16 cellular contexts compared by ENCODE assay signal in genomic region chr6:53023323-53023722, GRCh38.
"Had no signal": no experiment of that assay in that cellular context is flagged by ENCODE, and none has a peak within 500 bp of the region (broad histone marks: within the 10 kb centered on the region; RNA-seq: fewer than 3 reads in every experiment).

No MANE protein-coding gene starts in this region.

- DNase-seq: activated CD4-positive, alpha-beta T cell treated with anti-CD3 and anti-CD28 coated beads, Interleukin-2, amount 50 U/mL, for 1 hour; activated naive CD8-positive, alpha-beta T cell treated with anti-CD3 and anti-CD28 coated beads for 36 hours; central memory CD4-positive, alpha-beta T cell; SJCRH30; stimulated activated CD4-positive, alpha-beta T cell treated with anti-CD3 and anti-CD28 coated beads, Interleukin-2, amount 100 ng/mL, for 24 hours; stimulated activated naive CD8-positive, alpha-beta T cell treated with anti-CD3 and anti-CD28 coated beads, Interleukin-15, amount 100 ng/mL, for 72 hours had no signal

- ATAC-seq: esophagus mucosa; left lobe of liver; stimulated activated naive CD8-positive, alpha-beta T cell treated with anti-CD3 and anti-CD28 coated beads, Interleukin-15, amount 100 ng/mL, for 72 hours had no signal

- H3K27ac ChIP-seq: right atrium auricular region, SJCRH30 had no signal

- H3K4me1 Mint-ChIP-seq: brain, mesothelial cell of epicardium, nephron had no signal

- H3K27me3 ChIP-seq: right atrium auricular region, SJCRH30 had no signal

- H3K4me1 ChIP-seq: right atrium auricular region, SJCRH30 had no signal

- H3K36me3 ChIP-seq: SJCRH30 had no signal

- H3K4me3 ChIP-seq: lung, right atrium auricular region, SJCRH30 had no signal

- H3K4me3 Mint-ChIP-seq: activated naive CD8-positive, alpha-beta T cell treated with anti-CD3 and anti-CD28 coated beads for 36 hours; activated T-helper 1 cell treated with anti-CD3 and anti-CD28 coated beads, Interleukin-12 subunit alpha, Interleukin-12 subunit beta, Interleukin-2, Interleukin-4 antibody, amounts not matched to agents 30 ng/mL and 10 ng/mL and 1 ng/mL, durations not matched to agents 14 hours and 24 hours and 36 hours; brain; mesothelial cell of epicardium; nephron; stimulated activated naive CD8-positive, alpha-beta T cell treated with anti-CD3 and anti-CD28 coated beads, Interleukin-15, amount 100 ng/mL, for 72 hours; T-helper 1 cell treated with Interleukin-12 subunit alpha and Interleukin-12 subunit beta and Interleukin-4 antibody, amounts not matched to agents 30 μg/mL and 1 μg/mL, for 36 hours had no signal

- H3K27ac Mint-ChIP-seq: activated naive CD8-positive, alpha-beta T cell treated with anti-CD3 and anti-CD28 coated beads for 36 hours; activated T-helper 1 cell treated with anti-CD3 and anti-CD28 coated beads, Interleukin-12 subunit alpha, Interleukin-12 subunit beta, Interleukin-2, Interleukin-4 antibody, amounts not matched to agents 30 ng/mL and 10 ng/mL and 1 ng/mL, durations not matched to agents 14 hours and 24 hours and 36 hours; mesothelial cell of epicardium; nephron; progenitor cell of endocrine pancreas; stimulated activated naive CD8-positive, alpha-beta T cell treated with anti-CD3 and anti-CD28 coated beads, Interleukin-15, amount 100 ng/mL, for 72 hours; T-helper 1 cell treated with Interleukin-12 subunit alpha and Interleukin-12 subunit beta and Interleukin-4 antibody, amounts not matched to agents 30 μg/mL and 1 μg/mL, for 36 hours had no signal

- H3K9me3 ChIP-seq: right atrium auricular region, SJCRH30 had no signal

- H3K9me3 Mint-ChIP-seq: activated naive CD8-positive, alpha-beta T cell treated with anti-CD3 and anti-CD28 coated beads for 36 hours; activated T-helper 1 cell treated with anti-CD3 and anti-CD28 coated beads, Interleukin-12 subunit alpha, Interleukin-12 subunit beta, Interleukin-2, Interleukin-4 antibody, amounts not matched to agents 30 ng/mL and 10 ng/mL and 1 ng/mL, durations not matched to agents 14 hours and 24 hours and 36 hours; brain; mesothelial cell of epicardium; nephron; stimulated activated naive CD8-positive, alpha-beta T cell treated with anti-CD3 and anti-CD28 coated beads, Interleukin-15, amount 100 ng/mL, for 72 hours; T-helper 1 cell treated with Interleukin-12 subunit alpha and Interleukin-12 subunit beta and Interleukin-4 antibody, amounts not matched to agents 30 μg/mL and 1 μg/mL, for 36 hours had no signal
